Comparison of ENCODE assay signal across 6 cellular contexts in the genomic region with DNA sequence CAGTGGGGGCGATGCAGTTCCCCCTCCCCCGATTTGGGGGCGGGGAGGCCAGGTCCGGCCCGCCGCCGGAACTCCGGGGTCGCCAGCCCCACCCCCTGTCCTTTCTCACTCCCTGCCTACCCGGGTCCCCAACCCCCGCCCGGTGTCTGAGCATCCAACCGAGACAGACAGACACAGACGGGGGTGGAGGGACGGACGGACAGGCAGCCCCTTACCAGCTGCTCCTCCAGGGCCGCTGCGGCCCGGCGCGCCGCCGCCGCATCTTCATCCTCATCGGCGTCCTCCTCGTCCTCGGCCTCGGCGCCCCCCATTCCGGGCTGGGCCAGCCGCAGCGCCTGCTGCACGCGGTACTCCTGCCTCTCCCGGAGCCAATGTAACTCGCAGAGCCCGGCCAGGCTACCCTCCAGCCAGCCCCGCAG. TPM values are rescaled to one million over a fixed set of nuclear protein-coding genes. Genes with fewer than 3 reads are reported as not detected.
DNase-seq lines count a peak whose midpoint lies in the region; ATAC-seq lines count a peak whose summit lies in the region.

No MANE protein-coding gene starts in this region.

- H3K9me3 ChIP-seq in iPS-18c (ENCODE audit: control insufficient read depth, insufficient read depth, low read length): no peaks in the 10 kb centered on the region

- H3K4me3 ChIP-seq in GM08714 (ENCODE audit: low read length) (peak overlapping the region; percentile 53; the same call in 1 of the 2 replicates), iPS-18c (ENCODE audit: insufficient read depth, low read depth, low read length) (peak overlapping the region; percentile 59)

- ATAC-seq in HG02588 (IDR thresholded peaks at IDR 0.05; ENCODE audit: unreplicated experiment): no peak

- intact Hi-C loops in posterior vena cava (cut with DNase I): loop anchor here (5.0 to 10.0 kb wide), 2 partner anchors 48 to 136 kb away; no protein-coding TSS in a partner anchor

- DNase-seq in RKO (ENCODE audit: low spot score) (peak; percentile 21), midbrain (lab: John Stamatoyannopoulos, UW) (no peak), posterior vena cava (ENCODE audit: low spot score) (no peak)

RNA-seq across cellular contexts. Expression of gene DACT3, which starts 0.4 kb away (rescaled TPM):
- 100 to 1,000 TPM in 1 of 2 donors, 10 to 100 TPM in 1; 72.0 to 122 TPM for total RNA-seq in posterior vena cava

RNA-seq across cellular contexts. Expression of gene GNG8, which starts 24.6 kb away (rescaled TPM):
- not detected for total RNA-seq in posterior vena cava

RNA-seq across cellular contexts. Expression of gene PTGIR, which starts 35.7 kb away (rescaled TPM):
- 10 to 100 TPM; 17.3 to 29.8 TPM for total RNA-seq in posterior vena cava

RNA-seq across cellular contexts. Expression of gene PRKD2, which starts 56.3 kb away (rescaled TPM):
- 10 to 100 TPM; 25.5 to 25.6 TPM for total RNA-seq in posterior vena cava

RNA-seq across cellular contexts. Expression of gene CALM3, which starts 59.5 kb away (rescaled TPM):
- 100 to 1,000 TPM; 182 to 244 TPM for total RNA-seq in posterior vena cava
